In genomic region chr17:55458977-55459376, GRCh38 we compare ENCODE assay signal across 9 cellular contexts. TPM values are rescaled to one million over a fixed set of nuclear protein-coding genes. Genes with fewer than 3 reads are reported as not detected.
DNase-seq lines count a peak whose midpoint lies in the region; ATAC-seq, FAIRE-seq and TF ChIP-seq lines count a peak whose summit lies in the region.
"Had no signal": no experiment of that assay in that cellular context is flagged by ENCODE, and none has a peak within 500 bp of the region (broad histone marks: within the 10 kb centered on the region; RNA-seq: fewer than 3 reads in every experiment).

No MANE protein-coding gene starts in this region.

- no peak overlapping the region for H3K27ac ChIP-seq in uterus

- TF ChIP-seq POLR2A in GM12891 (IDR thresholded peaks at IDR 0.05; ENCODE audit: low read depth, low read length) (no peak), uterus (IDR thresholded peaks at IDR 0.05) (no peak)

- no peak overlapping the region for H3K27ac Mint-ChIP-seq in activated T-helper 1 cell treated with anti-CD3 and anti-CD28 coated beads, Interleukin-12 subunit alpha, Interleukin-12 subunit beta, Interleukin-2, Interleukin-4 antibody, amounts not matched to agents 30 ng/mL and 10 ng/mL and 1 ng/mL, durations not matched to agents 14 hours and 24 hours and 36 hours
- H3K27ac Mint-ChIP-seq in osteocyte (ENCODE audit: unreplicated experiment), result no peak overlapping the region

- peaks cover 18% of the 10 kb centered on the region for H3K4me1 Mint-ChIP-seq in activated T-helper 1 cell treated with anti-CD3 and anti-CD28 coated beads, Interleukin-12 subunit alpha, Interleukin-12 subunit beta, Interleukin-2, Interleukin-4 antibody, amounts not matched to agents 30 ng/mL and 10 ng/mL and 1 ng/mL, durations not matched to agents 14 hours and 24 hours and 36 hours (ENCODE audit: low read depth)
- H3K4me1 Mint-ChIP-seq in osteocyte (ENCODE audit: unreplicated experiment), result no peaks in the 10 kb centered on the region

- FAIRE-seq in GM12891 (lab: Jason Lieb, UNC), result no peak

- H3K4me3 ChIP-seq in uterus, result no peak overlapping the region

- ATAC-seq in HG03439 (IDR thresholded peaks at IDR 0.05; ENCODE audit: unreplicated experiment) (peak; percentile 61), GM21723 (IDR thresholded peaks at IDR 0.05; ENCODE audit: unreplicated experiment) (no peak)

- intact Hi-C loops in activated T-helper 1 cell treated with anti-CD3 and anti-CD28 coated beads, Interleukin-12 subunit alpha, Interleukin-12 subunit beta, Interleukin-2, Interleukin-4 antibody, amounts not matched to agents 30 ng/mL and 10 ng/mL and 1 ng/mL, durations not matched to agents 14 hours and 24 hours and 36 hours (cut with micrococcal nuclease), result loop anchor here (2.0 kb wide), 1 partner anchor 26 kb away; no protein-coding TSS in a partner anchor
- intact Hi-C loops in uterus (cut with DNase I; ENCODE audit: low total_unique reads), result no loop called here

- no peaks in the 10 kb centered on the region for H3K27me3 ChIP-seq in uterus

- H3K36me3 ChIP-seq in uterus, result no peaks in the 10 kb centered on the region

- TF ChIP-seq CTCF in osteocyte (IDR thresholded peaks at IDR 0.05) (no peak), uterus (IDR thresholded peaks at IDR 0.05) (no peak)

- no peak for DNase-seq in GM12891 (ENCODE audit: insufficient read length, low spot score)
- peak; percentile 1 for DNase-seq in activated T-helper 1 cell treated with anti-CD3 and anti-CD28 coated beads, Interleukin-12 subunit alpha, Interleukin-12 subunit beta, Interleukin-2, Interleukin-4 antibody, amounts not matched to agents 30 ng/mL and 10 ng/mL and 1 ng/mL, durations not matched to agents 14 hours and 24 hours and 36 hours (ENCODE audit: low spot score)
- peak; percentile 52 to 58 for DNase-seq in stimulated activated CD4-positive, alpha-beta T cell treated with anti-CD3 and anti-CD28 coated beads, Interleukin-15, amount 100 ng/mL, for 48 hours (ENCODE audit: low read depth in 2 of 2)
- DNase-seq in osteocyte (ENCODE audit: extremely low spot score, unreplicated experiment), result no peak
- no peak for DNase-seq in NCI-H1436 treated with DMSO at 0.1 percent for 48 hours (lab: John Stamatoyannopoulos, UW)
- no peak for DNase-seq in uterus
- DNase-seq: Kasumi-1 had no signal

- no peak overlapping the region for H3K4me3 Mint-ChIP-seq in activated T-helper 1 cell treated with anti-CD3 and anti-CD28 coated beads, Interleukin-12 subunit alpha, Interleukin-12 subunit beta, Interleukin-2, Interleukin-4 antibody, amounts not matched to agents 30 ng/mL and 10 ng/mL and 1 ng/mL, durations not matched to agents 14 hours and 24 hours and 36 hours
- no peak overlapping the region for H3K4me3 Mint-ChIP-seq in osteocyte (ENCODE audit: unreplicated experiment)

- H3K36me3 Mint-ChIP-seq in activated T-helper 1 cell treated with anti-CD3 and anti-CD28 coated beads, Interleukin-12 subunit alpha, Interleukin-12 subunit beta, Interleukin-2, Interleukin-4 antibody, amounts not matched to agents 30 ng/mL and 10 ng/mL and 1 ng/mL, durations not matched to agents 14 hours and 24 hours and 36 hours (ENCODE audit: low read depth), result no peaks in the 10 kb centered on the region
- no peaks in the 10 kb centered on the region for H3K36me3 Mint-ChIP-seq in osteocyte (ENCODE audit: unreplicated experiment)

- no peaks in the 10 kb centered on the region for H3K9me3 Mint-ChIP-seq in activated T-helper 1 cell treated with anti-CD3 and anti-CD28 coated beads, Interleukin-12 subunit alpha, Interleukin-12 subunit beta, Interleukin-2, Interleukin-4 antibody, amounts not matched to agents 30 ng/mL and 10 ng/mL and 1 ng/mL, durations not matched to agents 14 hours and 24 hours and 36 hours
- H3K9me3 Mint-ChIP-seq in osteocyte (ENCODE audit: unreplicated experiment), result no peaks in the 10 kb centered on the region

- peaks cover 5% of the 10 kb centered on the region for H3K27me3 Mint-ChIP-seq in activated T-helper 1 cell treated with anti-CD3 and anti-CD28 coated beads, Interleukin-12 subunit alpha, Interleukin-12 subunit beta, Interleukin-2, Interleukin-4 antibody, amounts not matched to agents 30 ng/mL and 10 ng/mL and 1 ng/mL, durations not matched to agents 14 hours and 24 hours and 36 hours (ENCODE audit: insufficient read depth)
- no peaks in the 10 kb centered on the region for H3K27me3 Mint-ChIP-seq in osteocyte (ENCODE audit: unreplicated experiment)

- H3K4me1 ChIP-seq in uterus, result no peaks in the 10 kb centered on the region

- no peaks in the 10 kb centered on the region for H3K9me3 ChIP-seq in uterus

TF ChIP-seq in GM12891, 5 proteins besides CTCF, POLR2A, EP300 and RAD21:
- no peak for TF ChIP-seq POLR2AphosphoS5 (IDR thresholded peaks at IDR 0.05; ENCODE audit: low read depth, low read length)
- TF ChIP-seq SPI1 (IDR thresholded peaks at IDR 0.05; ENCODE audit: low read depth, low read length), result no peak
- TF ChIP-seq PAX5 (IDR thresholded peaks at IDR 0.05; ENCODE audit: insufficient read depth, low read length, severe bottlenecking), result no peak
- TF ChIP-seq TAF1 (IDR thresholded peaks at IDR 0.05; ENCODE audit: low read depth, low read length), result no peak
- peak; percentile 57; the same call in 1 of the 2 replicates for TF ChIP-seq POU2F2 (IDR thresholded peaks at IDR 0.05; ENCODE audit: low read depth, low read length)

RNA-seq across cellular contexts. Expression of gene MMD, which starts 37.3 kb away (rescaled TPM):
- 7.0 TPM for polyA plus RNA-seq in GM12891 (2012; ENCODE audit: low read depth, missing spikeins)
- 24.1 and 24.6 TPM in 2 replicates for total RNA-seq in activated T-helper 1 cell treated with anti-CD3 and anti-CD28 coated beads, Interleukin-12 subunit alpha, Interleukin-12 subunit beta, Interleukin-2, Interleukin-4 antibody, amounts not matched to agents 30 ng/mL and 10 ng/mL and 1 ng/mL, durations not matched to agents 14 hours and 24 hours and 36 hours
- 9.2 and 10.3 TPM in 2 replicates for total RNA-seq in osteocyte
- total RNA-seq in uterus, result 10 to 100 TPM in 3 of 4 donors, 1 to 10 TPM in 1; 1.3 to 27.9 (median 14.2) TPM

RNA-seq across cellular contexts. Expression of gene SMIM36, which starts 52.3 kb away (rescaled TPM):
- not detected for polyA plus RNA-seq in GM12891 (2012; ENCODE audit: low read depth, missing spikeins)
- not detected in 2 replicates for total RNA-seq in activated T-helper 1 cell treated with anti-CD3 and anti-CD28 coated beads, Interleukin-12 subunit alpha, Interleukin-12 subunit beta, Interleukin-2, Interleukin-4 antibody, amounts not matched to agents 30 ng/mL and 10 ng/mL and 1 ng/mL, durations not matched to agents 14 hours and 24 hours and 36 hours
- not detected in 2 replicates for total RNA-seq in osteocyte
- total RNA-seq in uterus, result not detected

Comparison
In these comparisons a context has a peak if more than half of its experiments do, and no peak if none do; other contexts are left out.
1. DNase-seq: peak in activated T-helper 1 cell treated with anti-CD3 and anti-CD28 coated beads, Interleukin-12 subunit alpha, Interleukin-12 subunit beta, Interleukin-2, Interleukin-4 antibody, amounts not matched to agents 30 ng/mL and 10 ng/mL and 1 ng/mL, durations not matched to agents 14 hours and 24 hours and 36 hours (single experiment) and stimulated activated CD4-positive, alpha-beta T cell treated with anti-CD3 and anti-CD28 coated beads, Interleukin-15, amount 100 ng/mL, for 48 hours (2 of 2); none in GM12891 (single experiment), osteocyte (single experiment), NCI-H1436 treated with DMSO at 0.1 percent for 48 hours (single experiment) and uterus (0 of 2).